11 cellular contexts compared by ENCODE assay signal in the genomic region with DNA sequence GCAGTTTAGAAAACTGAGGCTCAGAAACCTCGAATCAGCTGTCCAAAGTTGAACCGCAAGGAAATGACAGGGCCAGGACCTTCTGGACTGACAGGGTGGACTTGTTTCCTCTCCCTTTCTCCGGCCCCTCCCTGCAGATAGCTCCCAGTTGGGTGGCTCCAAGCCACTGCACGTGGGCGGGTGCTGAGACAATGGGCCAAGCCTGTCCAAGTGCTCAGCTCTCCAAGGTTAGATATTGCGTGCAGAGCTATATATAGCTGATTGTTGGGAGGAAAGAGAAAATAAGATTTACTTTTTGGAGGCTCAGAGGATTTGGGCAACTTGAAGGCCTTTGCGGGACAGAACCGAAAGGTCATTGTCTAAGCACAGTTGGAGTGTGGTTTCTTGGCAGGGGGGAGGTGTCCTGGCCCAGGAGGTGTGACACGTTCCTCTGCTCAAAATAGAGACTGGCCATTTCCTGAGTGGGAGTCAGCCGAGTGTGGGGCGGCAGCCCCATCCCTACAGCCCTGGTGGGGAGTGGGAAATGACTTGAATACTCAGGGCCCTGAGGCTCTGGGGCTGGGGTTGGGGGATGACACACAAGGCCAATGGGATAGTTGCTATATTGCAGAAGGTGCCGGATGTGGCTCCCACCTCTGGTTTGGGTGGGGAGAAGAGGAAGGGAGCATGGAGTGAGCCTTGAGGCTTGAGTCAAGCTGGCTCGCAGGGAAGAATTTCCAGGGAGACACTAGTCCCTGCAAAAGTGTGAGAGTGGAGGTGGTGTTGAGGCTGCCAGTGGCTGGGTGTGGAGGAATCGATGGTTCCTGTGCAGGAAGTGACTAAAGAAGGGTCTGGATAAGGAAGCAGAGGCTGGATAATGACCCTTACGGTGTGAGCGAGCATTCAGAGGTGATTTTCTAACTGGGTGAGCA. TPM values are rescaled to one million over a fixed set of nuclear protein-coding genes. Genes with fewer than 3 reads are reported as not detected.
A peak's percentile ranks its signal among the peaks of the same experiment; 100 is the strongest.
DNase-seq lines count a peak whose midpoint lies in the region; ATAC-seq and TF ChIP-seq lines count a peak whose summit lies in the region.
"Had no signal": no experiment of that assay in that cellular context is flagged by ENCODE, and none has a peak within 500 bp of the region (broad histone marks: within the 10 kb centered on the region; RNA-seq: fewer than 3 reads in every experiment).

No MANE protein-coding gene starts in this region.

- in situ Hi-C loops in KBM-7 (cut with MboI; ENCODE audit: low pct_unique_long_range_greater_than_20kb, low sequenced_read_pairs): no loop called here

- TF ChIP-seq EP300 in ovary (IDR thresholded peaks at IDR 0.05): no peak

- no peak overlapping the region for H3K4me2 ChIP-seq in mesendoderm (ENCODE audit: low read length)

- peak; percentile 97 to 99 (median 98) for ATAC-seq in heart left ventricle
- ATAC-seq in HG03378 (IDR thresholded peaks at IDR 0.05; ENCODE audit: unreplicated experiment): no peak

- no peak overlapping the region for H2BK15ac ChIP-seq in mesendoderm (replicated peaks; ENCODE audit: low read depth)

- H3K4me1 ChIP-seq in ACC112 (ENCODE audit: control insufficient read depth, insufficient read depth, low read length, unreplicated experiment): peaks cover 15% of the 10 kb centered on the region
- H3K4me1 ChIP-seq in adrenal gland (replicated peaks in 1 of 2): peaks cover 5 to 24% of the 10 kb centered on the region in 2 donors
- H3K4me1 ChIP-seq in heart left ventricle: peaks cover 6 to 62% (median 32%) of the 10 kb centered on the region in 12 donors
- peaks cover 5% of the 10 kb centered on the region for H3K4me1 ChIP-seq in ovary (ENCODE audit: insufficient read depth)
- H3K4me1 ChIP-seq in mesendoderm (ENCODE audit: control insufficient read depth, low read depth, low read length): no peaks in the 10 kb centered on the region

- no peak overlapping the region for H4K5ac ChIP-seq in mesendoderm (ENCODE audit: low read length)

- H3K27me3 ChIP-seq in ACC112 (ENCODE audit: insufficient read depth, low read length) (no peaks in the 10 kb centered on the region), adrenal gland (no peaks in the 10 kb centered on the region), heart left ventricle (no peaks in the 10 kb centered on the region), ovary (no peaks in the 10 kb centered on the region), WERI-Rb-1 (ENCODE audit: insufficient read depth, low read depth, severe bottlenecking) (no peaks in the 10 kb centered on the region), mesendoderm (ENCODE audit: insufficient read depth, low read length, poor library complexity) (no peaks in the 10 kb centered on the region)

- WGBS in adrenal gland, 4 donors: 33 to 43% (median 37%) methylated on average over 16 of the region's 16 CpGs
- WGBS in heart left ventricle, 4 donors: 28 to 32% (median 29%) methylated on average over 15 to 16 of the region's 16 CpGs
- 28 to 30% (median 29%) methylated on average over 16 of the region's 16 CpGs for WGBS in ovary, 3 donors
- no CpG with 5 or more reads among the region's 16 CpGs for WGBS in mesendoderm (ENCODE audit: extremely low coverage, insufficient coverage, low lambda C conversion rate)

- DNase-seq in adrenal gland (peak; percentile 81 to 95 (median 92)), heart left ventricle (peak; percentile 90 to 94 (median 92)), ovary (peak; percentile 87 to 90 (median 88)), KBM-7 (no peak), WERI-Rb-1 (no peak), mesendoderm (no peak)
- DNase-seq: activated gamma-delta T cell treated with Interleukin-2 at 50 U/mL for 16 hours, GDM1, naive B cell had no signal

- no peak overlapping the region for H3K18ac ChIP-seq in mesendoderm (ENCODE audit: low read length)

- H3K79me2 ChIP-seq in ACC112 (ENCODE audit: control insufficient read depth, insufficient read depth, low read length, unreplicated experiment): no peaks in the 10 kb centered on the region
- no peaks in the 10 kb centered on the region for H3K79me2 ChIP-seq in mesendoderm (ENCODE audit: control insufficient read depth, insufficient read depth, low read length)

- H3K79me1 ChIP-seq in mesendoderm (ENCODE audit: low read length): no peaks in the 10 kb centered on the region

- H3K4ac ChIP-seq in mesendoderm (ENCODE audit: low read depth, low read length): no peak overlapping the region

- peak overlapping the region; percentile 54 for H2AFZ ChIP-seq in ACC112 (ENCODE audit: low read length, unreplicated experiment)

- H3K9me3 ChIP-seq in adrenal gland (replicated peaks in 1 of 3) (no peaks in the 10 kb centered on the region), heart left ventricle (no peaks in the 10 kb centered on the region), ovary (no peaks in the 10 kb centered on the region), WERI-Rb-1 (ENCODE audit: severe bottlenecking) (no peaks in the 10 kb centered on the region)

- H3K4me3 ChIP-seq in ACC112 (ENCODE audit: low read depth, low read length): 0 out of 2 replicates have a peak overlapping the region, but pooled peaks have one; percentile 17
- peak overlapping the region in 1 of 4 donors; percentile 25 for H3K4me3 ChIP-seq in adrenal gland
- H3K4me3 ChIP-seq in heart left ventricle: peak overlapping the region in 3 of 12 donors; percentile 4 to 23 (median 17)
- no peak overlapping the region for H3K4me3 ChIP-seq in ovary
- no peak overlapping the region for H3K4me3 ChIP-seq in WERI-Rb-1 (ENCODE audit: low read depth, low read length)
- no peak overlapping the region for H3K4me3 ChIP-seq in mesendoderm (ENCODE audit: low read length)

- no peak overlapping the region for H2BK120ac ChIP-seq in mesendoderm (ENCODE audit: low read depth, low read length)

- TF ChIP-seq CTCF in adrenal gland (IDR thresholded peaks at IDR 0.05) (no peak), heart left ventricle (IDR thresholded peaks at IDR 0.05) (no peak), ovary (IDR thresholded peaks at IDR 0.05) (no peak), WERI-Rb-1 (IDR thresholded peaks at IDR 0.05; ENCODE audit: low read depth, low read length) (no peak)

- H3K27ac ChIP-seq in ACC112 (ENCODE audit: low read depth, low read length) (no peak overlapping the region), adrenal gland (peak overlapping the region in 4 of 5 donors; percentile 38 to 92 (median 74)), heart left ventricle (peak overlapping the region; percentile 68 to 94 (median 88)), ovary (peak overlapping the region; percentile 1 to 56), WERI-Rb-1 (no peak overlapping the region), mesendoderm (ENCODE audit: low read depth, low read length) (no peak overlapping the region)

- no peak overlapping the region for H2AK5ac ChIP-seq in mesendoderm (ENCODE audit: low read length)

- H3K56ac ChIP-seq in mesendoderm (ENCODE audit: low read length): no peak overlapping the region

- H4K8ac ChIP-seq in mesendoderm (ENCODE audit: low read depth, low read length): no peak overlapping the region

- no peak overlapping the region for H2BK5ac ChIP-seq in mesendoderm (ENCODE audit: low read length)

- no peak for TF ChIP-seq POLR2A in adrenal gland (IDR thresholded peaks at IDR 0.05)
- TF ChIP-seq POLR2A in heart left ventricle (IDR thresholded peaks at IDR 0.05): no peak
- no peak for TF ChIP-seq POLR2A in ovary (IDR thresholded peaks at IDR 0.05)

- H3K36me3 ChIP-seq in ACC112 (ENCODE audit: insufficient read depth, low read length): no peaks in the 10 kb centered on the region
- no peaks in the 10 kb centered on the region for H3K36me3 ChIP-seq in adrenal gland (replicated peaks in 1 of 2)
- H3K36me3 ChIP-seq in heart left ventricle: no peaks in the 10 kb centered on the region
- H3K36me3 ChIP-seq in ovary: no peaks in the 10 kb centered on the region
- no peaks in the 10 kb centered on the region for H3K36me3 ChIP-seq in WERI-Rb-1
- H3K36me3 ChIP-seq in mesendoderm (ENCODE audit: control insufficient read depth, insufficient read depth, low read length): no peaks in the 10 kb centered on the region

- no peak overlapping the region for H3K23ac ChIP-seq in mesendoderm (ENCODE audit: low read length)

- intact Hi-C loops in adrenal gland (cut with DNase I): loop anchor here in 1 of 2 donors (10.0 kb wide), 1 partner anchor 143 kb away; no protein-coding TSS in a partner anchor
- intact Hi-C loops in heart left ventricle (cut with DNase I): loop anchor here in 7 of 10 donors (2.0 to 10.0 kb wide), 5 partner anchors 44 to 203 kb away; partner anchors contain the start of gene SMAD5 (in 7 of the 7)
- intact Hi-C loops in ovary (cut with DNase I): loop anchor here in 3 of 4 donors (10.0 kb wide), 3 partner anchors 47 to 143 kb away; partner anchors contain the start of gene SMAD5 (in 1 of the 3)

- H3K9ac ChIP-seq in mesendoderm (ENCODE audit: low read length): no peak overlapping the region

RNA-seq across cellular contexts. Expression of gene SMAD5, which starts 44.4 kb away (rescaled TPM):
- total RNA-seq in adrenal gland (10 to 100 TPM; 27.4 to 76.6 (median 53.0) TPM), heart left ventricle (10 to 100 TPM; 24.9 to 53.3 (median 36.4) TPM), ovary (100 to 1,000 TPM in 5 of 7 donors, 10 to 100 TPM in 2; 41.8 to 130 (median 112) TPM)
- polyA plus RNA-seq in adrenal gland (10 to 100 TPM in 1 of 3 donors, 1 to 10 TPM in 2; 6.4 to 31.9 (median 6.9) TPM), heart left ventricle (10 to 100 TPM in 1 of 2 donors, 1 to 10 TPM in 1; 6.9 to 12.0 TPM), ovary (10 to 100 TPM; 20.3 to 33.7 TPM)
- 20.8 TPM for polyA plus RNA-seq in mesendoderm (2013, experiment 1 of 2)
- polyA plus RNA-seq in mesendoderm (2013, experiment 2 of 2): 20.0 TPM

RNA-seq across cellular contexts. Expression of gene TGFBI, which starts 59.4 kb away (rescaled TPM):
- total RNA-seq in adrenal gland (100 to 1,000 TPM in 5 of 8 donors, 10 to 100 TPM in 3; 48.4 to 200 (median 123) TPM), heart left ventricle (100 to 1,000 TPM in 2 of 9 donors, 10 to 100 TPM in 7; 31.8 to 206 (median 42.9) TPM), ovary (10 to 100 TPM; 14.5 to 46.6 (median 25.3) TPM)
- polyA plus RNA-seq in adrenal gland (100 to 1,000 TPM in 2 of 3 donors, 10 to 100 TPM in 1; 42.9 to 126 (median 103) TPM), heart left ventricle (10 to 100 TPM; 50.0 to 64.2 TPM), ovary (100 to 1,000 TPM in 1 of 2 donors, 10 to 100 TPM in 1; 22.2 to 138 TPM)
- polyA plus RNA-seq in mesendoderm (2013, experiment 1 of 2): 3.8 TPM
- polyA plus RNA-seq in mesendoderm (2013, experiment 2 of 2): 4.0 TPM

Comparison
In these comparisons a context has a peak if more than half of its experiments do, and no peak if none do; other contexts are left out.
1. H3K27ac ChIP-seq: peak in adrenal gland (4 of 5), heart left ventricle (12 of 12) and ovary (2 of 2); none in ACC112 (single experiment), WERI-Rb-1 (single experiment) and mesendoderm (single experiment).
2. DNase-seq: peak in adrenal gland (7 of 7), heart left ventricle (5 of 5) and ovary (5 of 5); none in KBM-7 (single experiment), WERI-Rb-1 (single experiment) and mesendoderm (single experiment).